Comparison of ENCODE assay signal across 8 cellular contexts in genomic region chr2:158745067-158745865, GRCh38. TPM values are rescaled to one million over a fixed set of nuclear protein-coding genes. Genes with fewer than 3 reads are reported as not detected.
DNase-seq lines count a peak whose midpoint lies in the region; ATAC-seq and TF ChIP-seq lines count a peak whose summit lies in the region.

No MANE protein-coding gene starts in this region.

- intact Hi-C loops in activated naive CD4-positive, alpha-beta T cell treated with anti-CD3 and anti-CD28 coated beads for 36 hours (cut with micrococcal nuclease): loop anchor here (1.0 to 10.0 kb wide), 6 partner anchors 283 to 1248 kb away; no protein-coding TSS in a partner anchor
- intact Hi-C loops in heart right ventricle (cut with DNase I): loop anchor here (1.0 to 10.0 kb wide), 11 partner anchors 78 to 723 kb away; partner anchors contain the start of genes CCDC148 (in 7 of the 10) and PKP4 (in 7 of the 10)

- H3K4me3 ChIP-seq in heart right ventricle: no peak overlapping the region

- H3K27ac Mint-ChIP-seq in activated naive CD4-positive, alpha-beta T cell treated with anti-CD3 and anti-CD28 coated beads for 36 hours: no peak overlapping the region

- peaks cover 0 to 4% (median 0%) of the 10 kb centered on the region in 7 donors for H3K27me3 ChIP-seq in heart right ventricle

- no peaks in the 10 kb centered on the region for H3K36me3 ChIP-seq in heart right ventricle

- peak; percentile 27 to 71 (median 57) for TF ChIP-seq CTCF in heart right ventricle (IDR thresholded peaks at IDR 0.05)

- peaks cover 28% of the 10 kb centered on the region for H3K27me3 Mint-ChIP-seq in activated naive CD4-positive, alpha-beta T cell treated with anti-CD3 and anti-CD28 coated beads for 36 hours (ENCODE audit: low read depth)

- CTCF ChIA-PET in activated naive CD4-positive, alpha-beta T cell treated with anti-CD3 and anti-CD28 coated beads for 36 hours (lab: Charles Lee): interaction anchor here (0.5 to 4.4 kb wide), 16 partner anchors 10 to 749 kb away, joined by 3 to 26 read pairs (median 3); no protein-coding TSS in a partner anchor

- no peaks in the 10 kb centered on the region for H3K9me3 Mint-ChIP-seq in activated naive CD4-positive, alpha-beta T cell treated with anti-CD3 and anti-CD28 coated beads for 36 hours

- peaks cover 1% of the 10 kb centered on the region for H3K4me1 Mint-ChIP-seq in activated naive CD4-positive, alpha-beta T cell treated with anti-CD3 and anti-CD28 coated beads for 36 hours (ENCODE audit: low read depth)

- DNase-seq in activated naive CD4-positive, alpha-beta T cell treated with Interleukin-2 at 50 U/mL for 16 hours: peak; percentile 20
- DNase-seq in activated naive CD4-positive, alpha-beta T cell (lab: John Stamatoyannopoulos, UW): no peak
- DNase-seq in NCI-H460 (ENCODE audit: extremely low read depth, low read depth) (peak; percentile 30), heart right ventricle (peak in 1 of 2 donors; percentile 62), pons (ENCODE audit: low spot score) (peak; percentile 74), GOT3 (lab: John Stamatoyannopoulos, UW) (no peak)
- DNase-seq in activated naive CD4-positive, alpha-beta T cell treated with anti-CD3 and anti-CD28 coated beads for 36 hours: peak; percentile 71

- H3K9me3 ChIP-seq in heart right ventricle: no peaks in the 10 kb centered on the region

- H3K27ac ChIP-seq in heart right ventricle: peak overlapping the region in 5 of 10 donors; percentile 18 to 65 (median 36)

- 36 to 38% methylated on average over 16 of the region's 16 CpGs for WGBS in heart right ventricle, 2 donors

- no peak overlapping the region for H3K4me3 Mint-ChIP-seq in activated naive CD4-positive, alpha-beta T cell treated with anti-CD3 and anti-CD28 coated beads for 36 hours

- ATAC-seq in HG02981 (IDR thresholded peaks at IDR 0.05; ENCODE audit: unreplicated experiment) (peak; percentile 75), heart right ventricle (peak; percentile 40 to 80 (median 66))

- H3K36me3 Mint-ChIP-seq in activated naive CD4-positive, alpha-beta T cell treated with anti-CD3 and anti-CD28 coated beads for 36 hours (ENCODE audit: low read depth): no peaks in the 10 kb centered on the region

- H3K4me1 ChIP-seq in heart right ventricle: peaks cover 15 to 60% (median 52%) of the 10 kb centered on the region in 9 donors

RNA-seq across cellular contexts. Expression of gene DAPL1, which starts 49.9 kb away (rescaled TPM):
- total RNA-seq in NCI-H460 (2014; rRNA removed; shearing (Covaris generic)): not detected in 2 replicates
- not detected in 2 replicates for polyA plus RNA-seq in NCI-H460 (2014; cell fraction: nucleus; rRNA removed)
- total RNA-seq in activated naive CD4-positive, alpha-beta T cell treated with anti-CD3 and anti-CD28 coated beads for 36 hours: not detected
- not detected for total RNA-seq in heart right ventricle
- under 1 TPM in 1 of 2 donors, not detected in 1; 0.87 TPM for polyA plus RNA-seq in heart right ventricle

Comparison
In these comparisons a context has a peak if more than half of its experiments do, and no peak if none do; other contexts are left out.
1. DNase-seq: peak in activated naive CD4-positive, alpha-beta T cell treated with Interleukin-2 at 50 U/mL for 16 hours (single experiment), NCI-H460 (single experiment), activated naive CD4-positive, alpha-beta T cell treated with anti-CD3 and anti-CD28 coated beads for 36 hours (single experiment) and pons (single experiment); none in activated naive CD4-positive, alpha-beta T cell (0 of 4) and GOT3 (single experiment).